ENCODE assay signal across 11 cellular contexts in genomic region chr16:50694206-50694605, GRCh38. TPM values are rescaled to one million over a fixed set of nuclear protein-coding genes. Genes with fewer than 3 reads are reported as not detected.
DNase-seq lines count a peak whose midpoint lies in the region; ATAC-seq, FAIRE-seq and TF ChIP-seq lines count a peak whose summit lies in the region.
"Had no signal": no experiment of that assay in that cellular context is flagged by ENCODE, and none has a peak within 500 bp of the region (broad histone marks: within the 10 kb centered on the region; RNA-seq: fewer than 3 reads in every experiment).

No MANE protein-coding gene starts in this region.

- H3K36me3 ChIP-seq in mucosa of stomach (ENCODE audit: control insufficient read depth, insufficient read depth, low read length), result no peaks in the 10 kb centered on the region

- H3K9me3 Mint-ChIP-seq in CD14-positive monocyte, result no peaks in the 10 kb centered on the region
- H3K9me3 Mint-ChIP-seq in activated T-helper 1 cell treated with anti-CD3 and anti-CD28 coated beads, Interleukin-12 subunit alpha, Interleukin-12 subunit beta, Interleukin-2, Interleukin-4 antibody, amounts not matched to agents 30 ng/mL and 10 ng/mL and 1 ng/mL, durations not matched to agents 14 hours and 24 hours and 36 hours, result no peaks in the 10 kb centered on the region

- FAIRE-seq in GM12891 (lab: Jason Lieb, UNC), result peak; percentile 38

- DNase-seq in CD14-positive monocyte (ENCODE audit: low spot score) (no peak), GM12891 (ENCODE audit: insufficient read length, low spot score) (no peak), sciatic nerve (ENCODE audit: low spot score) (no peak)
- no peak for DNase-seq in activated T-helper 1 cell treated with anti-CD3 and anti-CD28 coated beads, Interleukin-12 subunit alpha, Interleukin-12 subunit beta, Interleukin-2, Interleukin-4 antibody, amounts not matched to agents 30 ng/mL and 10 ng/mL and 1 ng/mL, durations not matched to agents 14 hours and 24 hours and 36 hours (ENCODE audit: low spot score)
- no peak for DNase-seq in activated CD8-positive, alpha-beta memory T cell treated with anti-CD3 and anti-CD28 coated beads, Interleukin-2, amount 50 U/mL, for 48 hours
- DNase-seq: activated CD4-positive, CD25-positive, alpha-beta regulatory T cell; NCI-H446 treated with DMSO at 0.1 percent for 48 hours had no signal

- peaks cover 13% of the 10 kb centered on the region for H3K27me3 ChIP-seq in mucosa of stomach (ENCODE audit: control insufficient read depth, insufficient read depth, low read length)

- peak overlapping the region; percentile 98 to 100 (median 99) for H3K27ac Mint-ChIP-seq in CD14-positive monocyte
- H3K27ac Mint-ChIP-seq in activated T-helper 1 cell treated with anti-CD3 and anti-CD28 coated beads, Interleukin-12 subunit alpha, Interleukin-12 subunit beta, Interleukin-2, Interleukin-4 antibody, amounts not matched to agents 30 ng/mL and 10 ng/mL and 1 ng/mL, durations not matched to agents 14 hours and 24 hours and 36 hours, result peak overlapping the region; percentile 36

- TF ChIP-seq POLR2A in GM12891 (IDR thresholded peaks at IDR 0.05; ENCODE audit: low read depth, low read length), result no peak

- ATAC-seq in HG03280 (IDR thresholded peaks at IDR 0.05; ENCODE audit: unreplicated experiment), result no peak
- ATAC-seq in sciatic nerve, result no peak
- ATAC-seq in esophagus mucosa, result no peak

- no peak for TF ChIP-seq CTCF in CD14-positive monocyte (IDR thresholded peaks at IDR 0.05)

- no peaks in the 10 kb centered on the region for H3K9me3 ChIP-seq in mucosa of stomach (ENCODE audit: control insufficient read depth, low read length)

- no peaks in the 10 kb centered on the region for H3K27me3 Mint-ChIP-seq in CD14-positive monocyte (ENCODE audit: low read depth in 3 of 3)
- H3K27me3 Mint-ChIP-seq in activated T-helper 1 cell treated with anti-CD3 and anti-CD28 coated beads, Interleukin-12 subunit alpha, Interleukin-12 subunit beta, Interleukin-2, Interleukin-4 antibody, amounts not matched to agents 30 ng/mL and 10 ng/mL and 1 ng/mL, durations not matched to agents 14 hours and 24 hours and 36 hours (ENCODE audit: insufficient read depth), result peaks cover 4% of the 10 kb centered on the region

- intact Hi-C loops in CD14-positive monocyte (cut with micrococcal nuclease), result loop anchor here (1.0 to 10.0 kb wide), 2 partner anchors 9 to 419 kb away; no protein-coding TSS in a partner anchor
- intact Hi-C loops in activated T-helper 1 cell treated with anti-CD3 and anti-CD28 coated beads, Interleukin-12 subunit alpha, Interleukin-12 subunit beta, Interleukin-2, Interleukin-4 antibody, amounts not matched to agents 30 ng/mL and 10 ng/mL and 1 ng/mL, durations not matched to agents 14 hours and 24 hours and 36 hours (cut with micrococcal nuclease), result no loop called here
- intact Hi-C loops in sciatic nerve (cut with DNase I), result no loop called here

- peak overlapping the region; percentile 95 to 99 for H3K4me3 Mint-ChIP-seq in CD14-positive monocyte
- H3K4me3 Mint-ChIP-seq in activated T-helper 1 cell treated with anti-CD3 and anti-CD28 coated beads, Interleukin-12 subunit alpha, Interleukin-12 subunit beta, Interleukin-2, Interleukin-4 antibody, amounts not matched to agents 30 ng/mL and 10 ng/mL and 1 ng/mL, durations not matched to agents 14 hours and 24 hours and 36 hours, result peak overlapping the region; percentile 78

- no peak overlapping the region for H3K4me3 ChIP-seq in mucosa of stomach (ENCODE audit: low read length)

- H3K36me3 Mint-ChIP-seq in CD14-positive monocyte, result peaks cover 14 to 29% of the 10 kb centered on the region in 2 donors
- H3K36me3 Mint-ChIP-seq in activated T-helper 1 cell treated with anti-CD3 and anti-CD28 coated beads, Interleukin-12 subunit alpha, Interleukin-12 subunit beta, Interleukin-2, Interleukin-4 antibody, amounts not matched to agents 30 ng/mL and 10 ng/mL and 1 ng/mL, durations not matched to agents 14 hours and 24 hours and 36 hours (ENCODE audit: low read depth), result peaks cover 11% of the 10 kb centered on the region

- H3K4me1 Mint-ChIP-seq in CD14-positive monocyte, result peaks cover 80% of the 10 kb centered on the region
- H3K4me1 Mint-ChIP-seq in activated T-helper 1 cell treated with anti-CD3 and anti-CD28 coated beads, Interleukin-12 subunit alpha, Interleukin-12 subunit beta, Interleukin-2, Interleukin-4 antibody, amounts not matched to agents 30 ng/mL and 10 ng/mL and 1 ng/mL, durations not matched to agents 14 hours and 24 hours and 36 hours (ENCODE audit: low read depth), result peaks cover 69% of the 10 kb centered on the region

- H3K9ac ChIP-seq in mucosa of stomach (ENCODE audit: low read length), result peak overlapping the region; percentile 47

- peaks cover 32% of the 10 kb centered on the region for H3K4me1 ChIP-seq in mucosa of stomach (ENCODE audit: control insufficient read depth, insufficient read depth, low read length)

TF ChIP-seq in GM12891, 5 proteins besides CTCF, POLR2A, EP300 and RAD21:
- TF ChIP-seq TAF1 (IDR thresholded peaks at IDR 0.05; ENCODE audit: low read depth, low read length) (no peak), POU2F2 (IDR thresholded peaks at IDR 0.05; ENCODE audit: low read depth, low read length) (no peak), SPI1 (IDR thresholded peaks at IDR 0.05; ENCODE audit: low read depth, low read length) (no peak), POLR2AphosphoS5 (IDR thresholded peaks at IDR 0.05; ENCODE audit: low read depth, low read length) (no peak), PAX5 (IDR thresholded peaks at IDR 0.05; ENCODE audit: insufficient read depth, low read length, severe bottlenecking) (no peak)

RNA-seq across cellular contexts. Expression of gene NOD2, which starts 0.8 kb away (rescaled TPM):
- 10 to 100 TPM; 18.5 to 29.7 TPM for polyA plus RNA-seq in CD14-positive monocyte
- polyA plus RNA-seq in GM12891 (2012; ENCODE audit: low read depth, missing spikeins), result 9.7 TPM
- total RNA-seq in activated T-helper 1 cell treated with anti-CD3 and anti-CD28 coated beads, Interleukin-12 subunit alpha, Interleukin-12 subunit beta, Interleukin-2, Interleukin-4 antibody, amounts not matched to agents 30 ng/mL and 10 ng/mL and 1 ng/mL, durations not matched to agents 14 hours and 24 hours and 36 hours, result 6.7 and 7.3 TPM in 2 replicates
- total RNA-seq in sciatic nerve, result 4.3 TPM
- total RNA-seq in esophagus mucosa, result 15.4 TPM

RNA-seq across cellular contexts. Expression of gene SNX20, which starts 13.1 kb away (rescaled TPM):
- 10 to 100 TPM; 51.0 to 83.2 TPM for polyA plus RNA-seq in CD14-positive monocyte
- 16.6 TPM for polyA plus RNA-seq in GM12891 (2012; ENCODE audit: low read depth, missing spikeins)
- total RNA-seq in activated T-helper 1 cell treated with anti-CD3 and anti-CD28 coated beads, Interleukin-12 subunit alpha, Interleukin-12 subunit beta, Interleukin-2, Interleukin-4 antibody, amounts not matched to agents 30 ng/mL and 10 ng/mL and 1 ng/mL, durations not matched to agents 14 hours and 24 hours and 36 hours, result 34.3 TPM in 2 replicates
- total RNA-seq in sciatic nerve (2.6 TPM), esophagus mucosa (0.76 TPM)
- total RNA-seq: pulmonary artery endothelial cell had no signal

RNA-seq across cellular contexts. Expression of gene CYLD, which starts 47.7 kb away (rescaled TPM):
- polyA plus RNA-seq in CD14-positive monocyte, result 10 to 100 TPM; 35.9 to 57.9 TPM
- 57.1 TPM for polyA plus RNA-seq in GM12891 (2012; ENCODE audit: low read depth, missing spikeins)
- 219 and 223 TPM in 2 replicates for total RNA-seq in activated T-helper 1 cell treated with anti-CD3 and anti-CD28 coated beads, Interleukin-12 subunit alpha, Interleukin-12 subunit beta, Interleukin-2, Interleukin-4 antibody, amounts not matched to agents 30 ng/mL and 10 ng/mL and 1 ng/mL, durations not matched to agents 14 hours and 24 hours and 36 hours
- 52.2 TPM for total RNA-seq in sciatic nerve
- total RNA-seq in esophagus mucosa, result 26.7 TPM

Comparison
In these comparisons a context has a peak if more than half of its experiments do, and no peak if none do; other contexts are left out.
1. intact Hi-C loops: an anchor here in CD14-positive monocyte (1.0 to 10.0 kb wide); none called in activated T-helper 1 cell treated with anti-CD3 and anti-CD28 coated beads, Interleukin-12 subunit alpha, Interleukin-12 subunit beta, Interleukin-2, Interleukin-4 antibody, amounts not matched to agents 30 ng/mL and 10 ng/mL and 1 ng/mL, durations not matched to agents 14 hours and 24 hours and 36 hours and sciatic nerve.